ENCODE assay signal across 1 cellular context in the genomic region with DNA sequence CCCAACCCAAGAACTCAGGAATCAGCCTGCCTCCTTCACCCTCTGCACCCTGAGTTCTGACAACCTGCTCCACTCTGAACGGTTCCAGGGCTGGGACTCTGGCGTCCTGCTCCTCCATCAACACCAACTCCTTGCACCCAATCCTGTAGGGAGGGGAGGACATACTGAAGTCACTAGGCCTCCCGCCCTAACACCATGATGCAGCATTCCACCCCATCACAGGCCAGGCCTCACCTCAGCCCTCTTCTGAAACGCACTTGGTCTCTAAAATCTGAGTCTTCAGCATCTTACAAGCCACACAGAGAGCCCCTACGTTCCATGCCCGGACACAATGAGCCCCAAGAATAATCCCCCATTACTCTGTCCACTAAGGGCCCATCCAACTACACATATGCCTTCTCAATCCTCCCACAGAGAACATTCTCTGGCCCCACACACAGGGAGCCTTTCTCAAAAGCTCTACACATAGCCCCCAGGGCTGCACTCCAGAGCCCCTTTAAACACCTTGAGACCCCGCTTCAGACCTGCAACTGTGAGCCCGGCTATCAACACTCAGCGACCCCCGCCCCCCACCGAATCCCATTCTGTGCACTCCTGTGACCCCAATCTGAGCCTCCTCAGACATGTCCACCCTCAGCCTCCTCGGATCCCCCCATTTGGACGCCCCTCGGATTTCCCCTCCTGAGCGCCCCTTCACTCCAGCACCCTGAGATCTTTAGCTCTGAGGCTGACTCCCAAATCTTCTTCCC.
TF ChIP-seq lines count a peak whose summit lies in the region.

No MANE protein-coding gene starts in this region.

TF ChIP-seq in IMR-90, 13 proteins besides CTCF, POLR2A, EP300 and RAD21:
- TF ChIP-seq NFE2L2 (IDR thresholded peaks at IDR 0.05; ENCODE audit: low read depth, low read length) (no peak), SMC3 (IDR thresholded peaks at IDR 0.05; ENCODE audit: low read depth, low read length) (no peak), CHD1 (IDR thresholded peaks at IDR 0.05; ENCODE audit: low read depth, low read length) (no peak), CEBPB (IDR thresholded peaks at IDR 0.05; ENCODE audit: low read depth, low read length) (no peak), MXI1 (IDR thresholded peaks at IDR 0.05; ENCODE audit: borderline replicate concordance, low read depth, low read length) (no peak), MAZ (IDR thresholded peaks at IDR 0.05; ENCODE audit: borderline replicate concordance, low read depth, low read length) (no peak), FOS (IDR thresholded peaks at IDR 0.05; ENCODE audit: low read depth, low read length) (no peak), BHLHE40 (IDR thresholded peaks at IDR 0.05; ENCODE audit: low read depth, low read length) (no peak), MAFK (IDR thresholded peaks at IDR 0.05; ENCODE audit: low read depth, low read length) (no peak), RFX5 (IDR thresholded peaks at IDR 0.05; ENCODE audit: low read depth, low read length) (no peak), RCOR1 (IDR thresholded peaks at IDR 0.05; ENCODE audit: insufficient replicate concordance, low read length) (no peak)
- TF ChIP-seq, protein P1, sequence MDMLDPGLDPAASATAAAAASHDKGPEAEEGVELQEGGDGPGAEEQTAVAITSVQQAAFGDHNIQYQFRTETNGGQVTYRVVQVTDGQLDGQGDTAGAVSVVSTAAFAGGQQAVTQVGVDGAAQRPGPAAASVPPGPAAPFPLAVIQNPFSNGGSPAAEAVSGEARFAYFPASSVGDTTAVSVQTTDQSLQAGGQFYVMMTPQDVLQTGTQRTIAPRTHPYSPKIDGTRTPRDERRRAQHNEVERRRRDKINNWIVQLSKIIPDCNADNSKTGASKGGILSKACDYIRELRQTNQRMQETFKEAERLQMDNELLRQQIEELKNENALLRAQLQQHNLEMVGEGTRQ (IDR thresholded peaks at IDR 0.05; ENCODE audit: low read depth, low read length), result no peak
- TF ChIP-seq, protein P2, sequence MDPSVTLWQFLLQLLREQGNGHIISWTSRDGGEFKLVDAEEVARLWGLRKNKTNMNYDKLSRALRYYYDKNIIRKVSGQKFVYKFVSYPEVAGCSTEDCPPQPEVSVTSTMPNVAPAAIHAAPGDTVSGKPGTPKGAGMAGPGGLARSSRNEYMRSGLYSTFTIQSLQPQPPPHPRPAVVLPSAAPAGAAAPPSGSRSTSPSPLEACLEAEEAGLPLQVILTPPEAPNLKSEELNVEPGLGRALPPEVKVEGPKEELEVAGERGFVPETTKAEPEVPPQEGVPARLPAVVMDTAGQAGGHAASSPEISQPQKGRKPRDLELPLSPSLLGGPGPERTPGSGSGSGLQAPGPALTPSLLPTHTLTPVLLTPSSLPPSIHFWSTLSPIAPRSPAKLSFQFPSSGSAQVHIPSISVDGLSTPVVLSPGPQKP (IDR thresholded peaks at IDR 0.05; ENCODE audit: borderline replicate concordance, low read depth, low read length), result no peak
